19 cellular contexts compared by ENCODE assay signal in genomic region chr7:30970074-30970473, GRCh38. TPM values are rescaled to one million over a fixed set of nuclear protein-coding genes. Genes with fewer than 3 reads are reported as not detected.
DNase-seq lines count a peak whose midpoint lies in the region; ATAC-seq and TF ChIP-seq lines count a peak whose summit lies in the region.
"Had no signal": no experiment of that assay in that cellular context is flagged by ENCODE, and none has a peak within 500 bp of the region (broad histone marks: within the 10 kb centered on the region; RNA-seq: fewer than 3 reads in every experiment).

No MANE protein-coding gene starts in this region.

- TF ChIP-seq POLR2A in gastroesophageal sphincter (IDR thresholded peaks at IDR 0.05), result no peak

- H3K36me3 Mint-ChIP-seq in osteocyte (ENCODE audit: unreplicated experiment), result no peaks in the 10 kb centered on the region
- H3K36me3 Mint-ChIP-seq: CD4-positive, alpha-beta memory T cell had no signal

- no peak overlapping the region for H3K27ac Mint-ChIP-seq in osteocyte (ENCODE audit: unreplicated experiment)
- H3K27ac Mint-ChIP-seq: CD4-positive, alpha-beta memory T cell had no signal

- peak; percentile 4 for DNase-seq in AG20443 (ENCODE audit: low spot score)
- peak; percentile 8 for DNase-seq in H4 (ENCODE audit: low spot score)
- peak; percentile 62 for DNase-seq in osteocyte (ENCODE audit: extremely low spot score, unreplicated experiment)
- DNase-seq in HT-29 (ENCODE audit: low spot score), result no peak
- DNase-seq: CD4-positive, alpha-beta memory T cell; GOT3; HCEC 1CT; KG1; MM.1S; NCI-H1694; NCI-H2029 treated with DMSO at 0.1 percent for 48 hours; Right ventricle myocardium superior; RPMI8226 had no signal

- peaks cover 59% of the 10 kb centered on the region for H3K27me3 Mint-ChIP-seq in osteocyte (ENCODE audit: unreplicated experiment)

- no peak for TF ChIP-seq EP300 in gastroesophageal sphincter (IDR thresholded peaks at IDR 0.05)

- H3K27me3 ChIP-seq in gastroesophageal sphincter, result peaks cover 16% of the 10 kb centered on the region

- H3K4me3 Mint-ChIP-seq in osteocyte (ENCODE audit: unreplicated experiment), result no peak overlapping the region
- H3K4me3 Mint-ChIP-seq: CD4-positive, alpha-beta memory T cell had no signal

- no peaks in the 10 kb centered on the region for H3K36me3 ChIP-seq in gastroesophageal sphincter
- H3K36me3 ChIP-seq: SJSA1 had no signal

- H3K9me3 ChIP-seq in gastroesophageal sphincter, result no peaks in the 10 kb centered on the region
- H3K9me3 ChIP-seq: Caco-2, SJSA1 had no signal

- H3K4me1 ChIP-seq in gastroesophageal sphincter, result peaks cover 0 to 6% (median 0%) of the 10 kb centered on the region in 3 donors
- H3K4me1 ChIP-seq: Caco-2, SJSA1 had no signal

- TF ChIP-seq CTCF in 22Rv1 (IDR thresholded peaks at IDR 0.05), result no peak
- TF ChIP-seq CTCF in osteocyte (IDR thresholded peaks at IDR 0.05), result no peak
- TF ChIP-seq CTCF in gastroesophageal sphincter (IDR thresholded peaks at IDR 0.05), result no peak

- H3K4me1 Mint-ChIP-seq in osteocyte (ENCODE audit: unreplicated experiment), result no peaks in the 10 kb centered on the region

- WGBS in gastroesophageal sphincter (ENCODE audit: low coverage in 1 of 2), 2 donors, result no CpG with 5 or more reads among the region's 5 CpGs

- no peaks in the 10 kb centered on the region for H3K9me3 Mint-ChIP-seq in osteocyte (ENCODE audit: unreplicated experiment)
- H3K9me3 Mint-ChIP-seq: CD4-positive, alpha-beta memory T cell had no signal

- H3K27ac ChIP-seq in 22Rv1 (peak overlapping the region; percentile 29; the same call in 1 of the 2 replicates), gastroesophageal sphincter (no peak overlapping the region)
- H3K27ac ChIP-seq: SJSA1 had no signal

- ATAC-seq in gastroesophageal sphincter (no peak), HG03342 (IDR thresholded peaks at IDR 0.05; ENCODE audit: unreplicated experiment) (no peak)

- no peak overlapping the region for H3K4me3 ChIP-seq in gastroesophageal sphincter
- H3K4me3 ChIP-seq: SJSA1 had no signal

RNA-seq across cellular contexts. Expression of gene GHRHR, which starts 6.3 kb away (rescaled TPM):
- total RNA-seq in H4 (2014; rRNA removed; shearing (Covaris generic)), result not detected in 2 replicates
- not detected in 2 replicates for total RNA-seq in osteocyte
- not detected in 2 replicates for total RNA-seq in HT-29 (2014; rRNA removed; shearing (Covaris generic))
- not detected for total RNA-seq in gastroesophageal sphincter
- total RNA-seq: Caco-2; CD4-positive, alpha-beta memory T cell; NCI-H460; Right ventricle myocardium superior; SJSA1 had no signal

RNA-seq across cellular contexts. Expression of gene AQP1, which starts 58.4 kb away (rescaled TPM):
- total RNA-seq in H4 (2014; rRNA removed; shearing (Covaris generic)), result 1.4 and 1.7 TPM in 2 replicates
- total RNA-seq in osteocyte (6.0 and 6.7 TPM in 2 replicates), gastroesophageal sphincter (100 to 1,000 TPM; 439 to 589 (median 503) TPM)
- 8.2 and 9.8 TPM in 2 replicates for total RNA-seq in HT-29 (2014; rRNA removed; shearing (Covaris generic))
- total RNA-seq: CD4-positive, alpha-beta memory T cell had no signal

Comparison
In these comparisons a context has a peak if more than half of its experiments do, and no peak if none do; other contexts are left out.
1. RNA of gene AQP1, which starts 58.4 kb away (total RNA-seq): 439 to 589 TPM in gastroesophageal sphincter; 8.2 to 9.8 TPM in HT-29, 6.0 to 6.7 TPM in osteocyte and 1.4 to 1.7 TPM in H4; every median in the first group is over 10 times any median in the second.